8 cellular contexts compared by ENCODE assay signal in the genomic region with DNA sequence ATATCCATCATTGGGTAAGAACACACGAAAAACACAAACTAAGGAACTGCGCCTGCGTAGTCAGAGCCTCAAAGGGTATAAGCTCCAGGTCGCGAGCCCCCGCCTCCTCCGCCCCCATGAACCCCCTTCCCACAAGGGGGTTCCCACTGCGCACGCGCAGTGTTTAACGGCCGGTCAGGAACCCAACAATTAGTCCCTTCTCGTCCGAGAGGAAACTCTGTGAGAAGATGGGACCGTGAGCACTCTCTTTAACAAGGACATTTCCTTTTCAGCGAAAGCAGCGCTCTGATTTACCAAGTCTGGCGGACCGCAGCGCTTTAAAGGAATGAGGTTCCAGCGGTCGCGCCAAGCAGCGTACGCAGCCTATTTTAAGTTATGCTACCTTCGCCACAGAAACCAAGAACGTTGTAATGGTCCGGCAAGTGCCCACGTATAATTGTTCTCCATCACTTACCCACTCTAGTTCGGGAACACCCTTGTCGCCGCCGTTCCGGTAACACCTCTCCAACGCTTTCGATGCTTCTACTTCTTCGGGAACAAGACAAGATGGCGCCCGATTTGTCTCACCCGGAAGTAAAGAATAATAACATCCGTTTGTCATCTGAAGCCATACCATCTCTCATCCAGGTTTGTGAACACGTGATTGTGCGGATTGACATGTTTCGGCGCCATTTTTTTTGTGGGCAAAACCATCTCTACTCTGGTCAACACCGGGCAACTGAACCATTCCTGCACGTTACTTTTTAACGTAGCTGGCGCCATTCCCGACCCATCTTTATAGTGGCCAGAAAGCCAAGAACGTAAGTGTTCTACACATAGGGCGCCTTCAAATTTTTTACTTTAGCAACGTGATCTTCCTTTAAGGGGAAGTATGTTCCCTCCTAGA. TPM values are rescaled to one million over a fixed set of nuclear protein-coding genes. Genes with fewer than 3 reads are reported as not detected.
DNase-seq lines count a peak whose midpoint lies in the region; ATAC-seq and TF ChIP-seq lines count a peak whose summit lies in the region.

A gene with protein sequence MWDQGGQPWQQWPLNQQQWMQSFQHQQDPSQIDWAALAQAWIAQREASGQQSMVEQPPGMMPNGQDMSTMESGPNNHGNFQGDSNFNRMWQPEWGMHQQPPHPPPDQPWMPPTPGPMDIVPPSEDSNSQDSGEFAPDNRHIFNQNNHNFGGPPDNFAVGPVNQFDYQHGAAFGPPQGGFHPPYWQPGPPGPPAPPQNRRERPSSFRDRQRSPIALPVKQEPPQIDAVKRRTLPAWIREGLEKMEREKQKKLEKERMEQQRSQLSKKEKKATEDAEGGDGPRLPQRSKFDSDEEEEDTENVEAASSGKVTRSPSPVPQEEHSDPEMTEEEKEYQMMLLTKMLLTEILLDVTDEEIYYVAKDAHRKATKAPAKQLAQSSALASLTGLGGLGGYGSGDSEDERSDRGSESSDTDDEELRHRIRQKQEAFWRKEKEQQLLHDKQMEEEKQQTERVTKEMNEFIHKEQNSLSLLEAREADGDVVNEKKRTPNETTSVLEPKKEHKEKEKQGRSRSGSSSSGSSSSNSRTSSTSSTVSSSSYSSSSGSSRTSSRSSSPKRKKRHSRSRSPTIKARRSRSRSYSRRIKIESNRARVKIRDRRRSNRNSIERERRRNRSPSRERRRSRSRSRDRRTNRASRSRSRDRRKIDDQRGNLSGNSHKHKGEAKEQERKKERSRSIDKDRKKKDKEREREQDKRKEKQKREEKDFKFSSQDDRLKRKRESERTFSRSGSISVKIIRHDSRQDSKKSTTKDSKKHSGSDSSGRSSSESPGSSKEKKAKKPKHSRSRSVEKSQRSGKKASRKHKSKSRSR (minus strand): TSS at position 548 of the 886 bp plus-strand sequence. CDS start 10,649 bp downstream, outside the sequence.

- peak within 1 kb of the TSS; percentile 80 to 91 for H3K4me3 ChIP-seq in left lung

- no peaks in the 10 kb centered on the region for H3K9me3 ChIP-seq in left lung

- H3K27ac ChIP-seq in C4-2B (peak within 1 kb of the TSS; percentile 90), left lung (peak within 1 kb of the TSS; percentile 98 to 99)

- DNase-seq in NCI-H774 (lab: John Stamatoyannopoulos, UW) (peak; percentile 100), dermis blood vessel endothelial cell (peak; percentile 99), left lung (peak; percentile 88)
- DNase-seq in activated CD4-positive, alpha-beta T cell treated with anti-CD3 and anti-CD28 coated beads, Interleukin-2, amount 50 U/mL, for 4 hours = peak; percentile 79 to 84
- peak; percentile 69 to 71 for DNase-seq in stimulated activated CD4-positive, alpha-beta T cell treated with anti-CD3 and anti-CD28 coated beads, Interleukin-2, amount 100 ng/mL, for 48 hours

- intact Hi-C loops in left lung (cut with DNase I) = no loop called here

- TF ChIP-seq CTCF in C4-2B (conservative IDR thresholded peaks at IDR 0.05) (no peak), left lung (IDR thresholded peaks at IDR 0.05) (no peak)

- peaks cover 28 to 62% of the 10 kb centered on the region in 2 donors for H3K4me1 ChIP-seq in left lung

- H3K27me3 ChIP-seq in left lung = no peaks in the 10 kb centered on the region

- H3K36me3 ChIP-seq in left lung = no peaks in the 10 kb centered on the region

- ATAC-seq in GM19395 (IDR thresholded peaks at IDR 0.05; ENCODE audit: unreplicated experiment) (peak; percentile 93), HG03565 (IDR thresholded peaks at IDR 0.05; ENCODE audit: unreplicated experiment) (peak; percentile 85), left lung (peak; percentile 96)

RNA-seq across cellular contexts. Expression of the gene that starts here (rescaled TPM):
- total RNA-seq in dermis blood vessel endothelial cell (47.0 and 73.7 TPM in 2 replicates), left lung (10 to 100 TPM; 73.5 to 81.3 TPM)

Comparison
In these comparisons a context has a peak if more than half of its experiments do, and no peak if none do; other contexts are left out.
1. Peak in every context shown above with its lines: DNase-seq, ATAC-seq, H3K4me3 ChIP-seq and H3K27ac ChIP-seq.